ENCODE assay signal across 9 cellular contexts in the genomic region with DNA sequence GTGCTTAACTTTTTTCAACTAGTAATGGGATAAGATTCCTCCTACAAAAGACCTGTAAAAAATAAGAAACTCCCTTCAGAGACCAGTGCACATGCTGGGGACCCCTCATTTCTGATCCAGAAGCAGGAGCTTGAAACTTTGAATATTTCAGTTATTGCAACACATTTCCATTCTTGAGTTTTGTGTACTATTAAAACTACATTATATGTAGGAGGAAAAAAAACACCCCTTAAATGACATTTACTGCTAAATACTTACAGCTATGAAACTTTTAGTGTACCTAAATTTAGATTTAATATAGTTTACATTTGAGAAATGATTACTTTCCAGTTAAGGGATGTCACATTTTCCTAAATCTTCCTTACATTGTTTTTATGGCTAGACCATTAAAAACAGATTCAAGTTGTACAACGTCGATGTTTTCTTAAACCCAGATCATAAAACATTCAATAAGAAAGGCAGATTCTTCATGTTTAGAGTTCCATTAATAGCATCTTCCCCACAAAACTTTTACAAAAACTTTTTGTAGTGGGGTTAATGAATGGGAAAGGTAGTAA. TPM values are rescaled to one million over a fixed set of nuclear protein-coding genes. Genes with fewer than 3 reads are reported as not detected.
DNase-seq lines count a peak whose midpoint lies in the region; ATAC-seq and TF ChIP-seq lines count a peak whose summit lies in the region.
"Had no signal": no experiment of that assay in that cellular context is flagged by ENCODE, and none has a peak within 500 bp of the region (broad histone marks: within the 10 kb centered on the region; RNA-seq: fewer than 3 reads in every experiment).

No MANE protein-coding gene starts in this region.

- H3K27me3 ChIP-seq in MG63 (no peaks in the 10 kb centered on the region), mesendoderm (ENCODE audit: insufficient read depth, low read length, poor library complexity) (no peaks in the 10 kb centered on the region), testis (no peaks in the 10 kb centered on the region)

- peaks cover 5% of the 10 kb centered on the region for H3K79me1 ChIP-seq in mesendoderm (ENCODE audit: low read length)

- no peak for TF ChIP-seq CTCF in coronary artery (IDR thresholded peaks at IDR 0.05)
- no peak for TF ChIP-seq CTCF in testis (IDR thresholded peaks at IDR 0.05)

- intact Hi-C loops in testis (cut with DNase I; ENCODE audit: low total_unique reads): no loop called here

- no peak overlapping the region for H2BK15ac ChIP-seq in mesendoderm (replicated peaks; ENCODE audit: low read depth)

- H3K9me3 ChIP-seq in MG63 (no peaks in the 10 kb centered on the region), testis (no peaks in the 10 kb centered on the region)

- no peak overlapping the region for H4K5ac ChIP-seq in mesendoderm (ENCODE audit: low read length)

- H2BK5ac ChIP-seq in mesendoderm (ENCODE audit: low read length): no peak overlapping the region

- H2AK5ac ChIP-seq in mesendoderm (ENCODE audit: low read length): no peak overlapping the region

- TF ChIP-seq POLR2A in testis (IDR thresholded peaks at IDR 0.05): no peak

- no peak overlapping the region for H2BK120ac ChIP-seq in mesendoderm (ENCODE audit: low read depth, low read length)

- DNase-seq in MG63 (no peak), coronary artery (ENCODE audit: low spot score) (no peak), mesendoderm (no peak), testis (no peak), NCI-H1092 treated with DMSO at 0.1 percent for 48 hours (lab: John Stamatoyannopoulos, UW) (no peak), Ammon's horn (ENCODE audit: low spot score) (no peak)
- DNase-seq in activated CD8-positive, alpha-beta memory T cell treated with anti-CD3 and anti-CD28 coated beads, Interleukin-2, amount 50 U/mL, for 4 hours: no peak
- DNase-seq: cortex of kidney had no signal

- H3K4me1 ChIP-seq in mesendoderm (ENCODE audit: control insufficient read depth, low read depth, low read length) (peaks cover 6% of the 10 kb centered on the region), testis (no peaks in the 10 kb centered on the region)

- no CpG with 5 or more reads among the region's 2 CpGs for WGBS in mesendoderm (ENCODE audit: extremely low coverage, insufficient coverage, low lambda C conversion rate)
- WGBS in testis, 2 donors: 39 to 44% methylated on average over 2 of the region's 2 CpGs

- no peak overlapping the region for H3K56ac ChIP-seq in mesendoderm (ENCODE audit: low read length)

- H3K4me2 ChIP-seq in mesendoderm (ENCODE audit: low read length): no peak overlapping the region

- H3K9ac ChIP-seq in mesendoderm (ENCODE audit: low read length): no peak overlapping the region

- ATAC-seq in GM21825 (IDR thresholded peaks at IDR 0.05; ENCODE audit: unreplicated experiment): no peak

- H3K4me3 ChIP-seq in MG63 (peak overlapping the region; percentile 81), coronary artery (peak overlapping the region; percentile 90), mesendoderm (ENCODE audit: low read length) (no peak overlapping the region), testis (peak overlapping the region in 1 of 2 donors; percentile 87)

- H3K23ac ChIP-seq in mesendoderm (ENCODE audit: low read length): no peak overlapping the region

- peaks cover 23% of the 10 kb centered on the region for H3K79me2 ChIP-seq in mesendoderm (ENCODE audit: control insufficient read depth, insufficient read depth, low read length)

- H4K8ac ChIP-seq in mesendoderm (ENCODE audit: low read depth, low read length): no peak overlapping the region

- peak overlapping the region; percentile 70 for H3K4ac ChIP-seq in mesendoderm (ENCODE audit: low read depth, low read length)

- H3K27ac ChIP-seq in coronary artery (peak overlapping the region; percentile 97 to 99), mesendoderm (ENCODE audit: low read depth, low read length) (no peak overlapping the region), testis (peak overlapping the region; percentile 73 to 95)

- H3K18ac ChIP-seq in mesendoderm (ENCODE audit: low read length): no peak overlapping the region

- H3K36me3 ChIP-seq in MG63 (peaks cover 24% of the 10 kb centered on the region), mesendoderm (ENCODE audit: control insufficient read depth, insufficient read depth, low read length) (no peaks in the 10 kb centered on the region), testis (ENCODE audit: low read depth, missing control alignments) (no peaks in the 10 kb centered on the region)

RNA-seq across cellular contexts. Expression of gene LRIG3, which starts 4.1 kb away (rescaled TPM):
- 20.9 and 28.5 TPM in 2 replicates for total RNA-seq in MG63 (2014; rRNA removed; shearing (Covaris generic); ENCODE audit: low replicate concordance)
- polyA plus RNA-seq in mesendoderm (2013, experiment 1 of 2): 15.6 TPM
- 16.0 TPM for polyA plus RNA-seq in mesendoderm (2013, experiment 2 of 2)
- total RNA-seq in testis: 10 to 100 TPM; 18.0 to 68.1 TPM
- polyA plus RNA-seq in testis (ENCODE audit: insufficient read depth, low read depth, low replicate concordance): 7.1 TPM
